Comparison of ENCODE assay signal across 8 cellular contexts in the genomic region with DNA sequence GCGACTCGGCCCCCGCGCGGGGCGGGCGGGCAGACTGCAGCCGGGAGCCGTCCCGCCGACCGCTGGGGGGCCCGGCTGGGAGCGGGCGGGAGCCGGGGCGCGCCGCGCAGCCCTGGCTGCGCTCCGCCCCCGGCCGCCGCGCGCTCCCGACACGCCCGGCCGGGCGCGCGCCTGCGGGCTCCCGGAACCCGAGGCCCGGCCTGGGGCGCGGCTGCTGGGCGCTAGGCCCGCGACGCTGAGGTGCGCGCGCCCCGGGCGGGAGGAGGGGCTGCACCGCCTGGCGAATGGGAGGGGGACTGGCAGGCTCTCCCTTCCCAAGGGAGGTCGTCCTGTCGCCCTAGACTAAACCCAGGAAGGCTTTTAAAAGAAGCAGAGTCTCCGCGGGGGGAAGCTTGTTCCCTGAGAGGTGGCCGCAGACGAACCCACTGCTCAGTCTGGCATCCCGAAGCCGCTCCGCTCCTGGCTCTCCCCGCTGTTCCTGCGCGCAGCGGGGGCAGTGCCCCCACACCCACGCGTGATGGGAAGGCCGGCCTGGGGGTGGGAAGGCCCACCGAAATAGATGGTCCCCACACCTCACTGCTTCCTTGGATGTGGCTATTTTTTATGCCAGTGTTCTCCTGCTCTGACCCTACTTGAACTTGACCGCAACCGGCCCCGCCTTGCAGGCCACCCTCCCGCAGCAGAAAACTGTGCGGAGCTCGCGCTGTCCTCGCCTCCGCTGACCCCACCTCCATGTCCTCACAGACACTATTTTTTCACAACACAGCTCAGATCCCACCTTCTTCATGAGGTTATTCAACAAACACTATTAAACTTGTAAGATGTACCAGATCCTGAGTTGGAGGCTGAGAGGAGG. TPM values are rescaled to one million over a fixed set of nuclear protein-coding genes. Genes with fewer than 3 reads are reported as not detected.
DNase-seq lines count a peak whose midpoint lies in the region; ATAC-seq, FAIRE-seq and TF ChIP-seq lines count a peak whose summit lies in the region.

Gene VOPP1 (minus strand): TSS at position 125 of the 856 bp plus-strand sequence. CDS start 178 bp downstream, outside the sequence.

- no peak for TF ChIP-seq RAD21 in Ishikawa (IDR thresholded peaks at IDR 0.05; ENCODE audit: low read depth)

- WGBS in thyroid gland, 2 donors = 2 to 3% methylated on average over 14 to 24 of the region's 77 CpGs

- H3K4me1 Mint-ChIP-seq in neural crest cell = peaks cover 34% of the 10 kb centered on the region

- H3K4me3 ChIP-seq in thyroid gland (replicated peaks in 1 of 3) = peak within 1 kb of the TSS; percentile 27 to 85 (median 72)

- H3K27ac Mint-ChIP-seq in neural crest cell (ENCODE audit: unreplicated experiment) = no peak within 1 kb of the TSS

- no peaks in the 10 kb centered on the region for H3K27me3 ChIP-seq in thyroid gland

- no peaks in the 10 kb centered on the region for H3K36me3 Mint-ChIP-seq in neural crest cell (ENCODE audit: low read depth)

- H3K27me3 Mint-ChIP-seq in neural crest cell (ENCODE audit: low read depth) = peaks cover 33% of the 10 kb centered on the region

- H3K9me3 ChIP-seq in thyroid gland = no peaks in the 10 kb centered on the region

- ATAC-seq in GM21576 (IDR thresholded peaks at IDR 0.05; ENCODE audit: unreplicated experiment) = peak; percentile 37

- H3K4me3 Mint-ChIP-seq in neural crest cell = peak within 1 kb of the TSS; percentile 95

- TF ChIP-seq CTCF in neural crest cell (conservative IDR thresholded peaks at IDR 0.05) = no peak
- TF ChIP-seq CTCF in thyroid gland (IDR thresholded peaks at IDR 0.05) = peak in 1 of 6 experiments; percentile 10

- FAIRE-seq in frontal cortex (lab: Jason Lieb, UNC) = no peak

- no peaks in the 10 kb centered on the region for H3K36me3 ChIP-seq in thyroid gland

- H3K27ac ChIP-seq in thyroid gland = peak within 1 kb of the TSS; percentile 49 to 86 (median 81)

- intact Hi-C loops in thyroid gland (cut with DNase I) = no loop called here

- DNase-seq in DMS79 treated with DMSO at 0.1 percent for 48 hours (lab: John Stamatoyannopoulos, UW) (peak; percentile 37), SHP77 (lab: John Stamatoyannopoulos, UW) (peak; percentile 68 to 88), frontal cortex (ENCODE audit: low spot score in 2 of 2) (peak; percentile 87 to 89), neural crest cell (ENCODE audit: low read depth, low spot score) (peak; percentile 46), thyroid gland (peak; percentile 60 to 67)
- peak; percentile 66 for DNase-seq in activated naive CD4-positive, alpha-beta T cell treated with anti-CD3 and anti-CD28 coated beads, Interleukin-2, amount 50 U/mL, for 16 hours

- peak in 1 of 2 donors; percentile 48 for TF ChIP-seq POLR2A in thyroid gland (IDR thresholded peaks at IDR 0.05)

- H3K9me3 Mint-ChIP-seq in neural crest cell = no peaks in the 10 kb centered on the region

- H3K4me1 ChIP-seq in thyroid gland = peaks cover 9 to 14% of the 10 kb centered on the region in 2 donors

- TF ChIP-seq EP300 in Ishikawa (IDR thresholded peaks at IDR 0.05; ENCODE audit: borderline replicate concordance) = no peak

TF ChIP-seq in Ishikawa, 13 proteins besides CTCF, POLR2A, EP300 and RAD21:
- TF ChIP-seq, protein P1, sequence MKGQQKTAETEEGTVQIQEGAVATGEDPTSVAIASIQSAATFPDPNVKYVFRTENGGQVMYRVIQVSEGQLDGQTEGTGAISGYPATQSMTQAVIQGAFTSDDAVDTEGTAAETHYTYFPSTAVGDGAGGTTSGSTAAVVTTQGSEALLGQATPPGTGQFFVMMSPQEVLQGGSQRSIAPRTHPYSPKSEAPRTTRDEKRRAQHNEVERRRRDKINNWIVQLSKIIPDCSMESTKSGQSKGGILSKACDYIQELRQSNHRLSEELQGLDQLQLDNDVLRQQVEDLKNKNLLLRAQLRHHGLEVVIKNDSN (IDR thresholded peaks at IDR 0.05) = no peak
- 0 out of 2 replicates have a peak, but pooled peaks have one; percentile 42 for TF ChIP-seq EGR1 (IDR thresholded peaks at IDR 0.05)

RNA-seq across cellular contexts. Expression of gene VOPP1, which starts in this region (rescaled TPM):
- total RNA-seq in frontal cortex (83.6 TPM), neural crest cell (50.7 and 51.6 TPM in 2 replicates), thyroid gland (10 to 100 TPM; 42.6 to 58.0 (median 46.2) TPM)

Comparison
In these comparisons a context has a peak if more than half of its experiments do, and no peak if none do; other contexts are left out.
1. Peak in every context shown above with its lines: DNase-seq, ATAC-seq, H3K4me3 ChIP-seq and H3K27ac ChIP-seq.
2. DNase-seq: peak in every context shown above with its lines; median percentile 88 in frontal cortex; 78 in SHP77; 66 in activated naive CD4-positive, alpha-beta T cell treated with anti-CD3 and anti-CD28 coated beads, Interleukin-2, amount 50 U/mL, for 16 hours; 64 in thyroid gland; 46 in neural crest cell; 37 in DMS79 treated with DMSO at 0.1 percent for 48 hours.